12 cellular contexts compared by ENCODE assay signal in the genomic region with DNA sequence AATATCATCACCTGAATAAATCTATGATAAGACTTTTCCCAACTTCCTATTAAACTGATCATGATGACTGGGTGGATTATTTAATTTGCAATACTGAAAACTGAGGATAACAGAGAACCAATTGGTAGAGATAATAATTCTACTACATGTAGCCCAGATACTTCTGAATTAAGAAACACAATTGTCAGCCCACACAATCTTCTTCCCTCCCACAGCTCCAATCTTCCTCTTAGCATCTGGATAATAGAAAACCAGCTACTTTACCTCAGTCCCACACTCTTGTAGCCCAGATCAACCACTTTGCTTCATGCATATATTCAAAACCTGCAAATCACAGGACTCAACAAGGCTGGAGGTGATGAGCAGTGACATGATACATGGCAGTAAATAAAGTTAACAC. TPM values are rescaled to one million over a fixed set of nuclear protein-coding genes. Genes with fewer than 3 reads are reported as not detected.
DNase-seq lines count a peak whose midpoint lies in the region; ATAC-seq and TF ChIP-seq lines count a peak whose summit lies in the region.
"Had no signal": no experiment of that assay in that cellular context is flagged by ENCODE, and none has a peak within 500 bp of the region (broad histone marks: within the 10 kb centered on the region; RNA-seq: fewer than 3 reads in every experiment).

No MANE protein-coding gene starts in this region.

- H3K36me3 Mint-ChIP-seq in neural progenitor cell, result no peaks in the 10 kb centered on the region

- H3K9ac ChIP-seq in neural progenitor cell, result no peak overlapping the region

- H3K4me2 ChIP-seq in neural progenitor cell, result no peak overlapping the region

- ATAC-seq in GM18508 (IDR thresholded peaks at IDR 0.05; ENCODE audit: insufficient read depth, unreplicated experiment), result peak; percentile 10
- peak; percentile 21 for ATAC-seq in GM19463 (IDR thresholded peaks at IDR 0.05; ENCODE audit: unreplicated experiment)
- ATAC-seq in HG02852 (IDR thresholded peaks at IDR 0.05; ENCODE audit: unreplicated experiment), result peak; percentile 14
- ATAC-seq in HG03432 (IDR thresholded peaks at IDR 0.05; ENCODE audit: unreplicated experiment), result peak; percentile 30
- no peak for ATAC-seq in aorta (ENCODE audit: low FRiP score)
- ATAC-seq: K562 had no signal

- H3K4me3 Mint-ChIP-seq in neural progenitor cell, result no peak overlapping the region

- H3K27me3 Mint-ChIP-seq in neural progenitor cell (ENCODE audit: insufficient read depth, low read depth), result no peaks in the 10 kb centered on the region

- H3K27ac ChIP-seq in aorta (ENCODE audit: low read depth in 1 of 2, low read length in 2 of 2) (no peak overlapping the region), neural progenitor cell (no peak overlapping the region)

- H3K36me3 ChIP-seq in aorta (ENCODE audit: control insufficient read depth in 1 of 2, insufficient read depth in 2 of 2, low read length in 1 of 2) (no peaks in the 10 kb centered on the region), neural progenitor cell (no peaks in the 10 kb centered on the region)

- no peak for TF ChIP-seq CTCF in neural progenitor cell (IDR thresholded peaks at IDR 0.05)

- H3F3A ChIP-seq in neural progenitor cell (ENCODE audit: low read depth), result no peaks in the 10 kb centered on the region

- no peaks in the 10 kb centered on the region for H3K4me1 ChIP-seq in aorta (ENCODE audit: control insufficient read depth in 1 of 2, insufficient read depth in 2 of 2, low read length in 2 of 2)
- no peaks in the 10 kb centered on the region for H3K4me1 ChIP-seq in neural progenitor cell

- intact Hi-C loops in aorta (cut with DNase I), result no loop called here

- no peaks in the 10 kb centered on the region for H4K20me1 ChIP-seq in neural progenitor cell (ENCODE audit: low read depth)

- DNase-seq in aorta (no peak), NCI-H510A treated with DMSO at 0.1 percent for 48 hours (lab: John Stamatoyannopoulos, UW) (no peak), NCI-H82 (lab: John Stamatoyannopoulos, UW) (no peak), neural progenitor cell (ENCODE audit: low spot score) (no peak)
- DNase-seq: activated T-cell treated with anti-CD3 and anti-CD28 coated beads for 4 hours, NCI-H1105 treated with DMSO at 0.1 percent for 48 hours, NCI-H446 treated with DMSO at 0.1 percent for 48 hours had no signal

- H3K9me3 ChIP-seq in aorta (ENCODE audit: control insufficient read depth, low read length) (no peaks in the 10 kb centered on the region), neural progenitor cell (ENCODE audit: low read depth) (no peaks in the 10 kb centered on the region)

- H3K79me2 ChIP-seq in neural progenitor cell (ENCODE audit: low read depth), result no peaks in the 10 kb centered on the region

- H3K27me3 ChIP-seq in aorta (ENCODE audit: control insufficient read depth in 1 of 2, insufficient read depth in 2 of 2, low read length in 1 of 2) (no peaks in the 10 kb centered on the region), neural progenitor cell (no peaks in the 10 kb centered on the region)

- H3K27ac Mint-ChIP-seq in neural progenitor cell, result no peak overlapping the region

- no peaks in the 10 kb centered on the region for H3K9me3 Mint-ChIP-seq in neural progenitor cell

- H3K4me3 ChIP-seq in aorta (ENCODE audit: low read length in 2 of 2), result no peak overlapping the region
- no peak overlapping the region for H3K4me3 ChIP-seq in neural progenitor cell
- H3K4me3 ChIP-seq: K562 had no signal

- no peaks in the 10 kb centered on the region for H3K4me1 Mint-ChIP-seq in neural progenitor cell

- no peak overlapping the region for H2AFZ ChIP-seq in neural progenitor cell (replicated peaks)

RNA-seq across cellular contexts. Expression of a gene that starts 16.9 kb away (rescaled TPM):
- total RNA-seq in aorta, result 1 to 10 TPM; 6.7 to 9.2 TPM
- polyA plus RNA-seq in aorta, result 1 to 10 TPM; 1.9 to 2.0 TPM
- 4.3 and 5.1 TPM in 2 replicates for total RNA-seq in neural progenitor cell (ENCODE audit: low replicate concordance)
